ENCODE assay signal across 8 cellular contexts in the genomic region with DNA sequence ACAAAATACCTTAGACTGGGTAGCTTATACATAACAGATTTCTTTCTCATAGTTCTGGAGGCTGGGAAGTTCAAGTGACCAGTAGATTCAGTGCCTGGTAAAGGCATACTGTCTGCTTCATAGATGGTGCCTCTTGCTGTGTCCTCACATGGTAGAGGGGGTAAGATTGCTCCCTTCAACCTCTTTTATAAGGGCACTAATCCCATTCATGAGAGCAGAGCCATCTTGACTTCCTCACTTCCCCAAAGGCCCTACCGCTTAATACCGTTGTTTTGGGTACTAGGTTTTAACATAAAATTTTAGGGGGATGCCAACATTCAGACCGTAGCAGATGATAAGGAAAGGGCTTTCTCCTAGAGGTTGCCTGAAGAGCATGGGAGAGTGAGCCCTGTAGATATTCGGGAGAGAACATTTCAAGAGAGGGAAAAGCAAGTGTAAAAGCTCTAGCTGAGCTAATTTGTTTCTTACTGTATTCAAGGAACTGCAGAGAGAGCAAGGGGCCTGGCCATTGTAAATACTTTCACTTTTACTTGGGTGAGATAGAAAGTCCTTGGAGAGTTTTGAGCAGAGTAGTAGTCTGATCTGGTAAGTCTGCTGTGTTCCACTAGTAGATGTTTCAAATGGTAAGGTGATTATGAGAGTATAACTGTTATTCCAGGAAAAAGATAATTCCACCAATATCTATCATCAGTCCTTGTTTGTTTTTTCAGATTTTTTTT. TPM values are rescaled to one million over a fixed set of nuclear protein-coding genes. Genes with fewer than 3 reads are reported as not detected.
DNase-seq lines count a peak whose midpoint lies in the region; ATAC-seq and TF ChIP-seq lines count a peak whose summit lies in the region.

No MANE protein-coding gene starts in this region.

- H3K27ac Mint-ChIP-seq in IgD-negative memory B cell: peak overlapping the region; percentile 40 to 96 (median 89)
- no peak overlapping the region for H3K27ac Mint-ChIP-seq in activated CD4-positive, alpha-beta memory T cell treated with anti-CD3 and anti-CD28 coated beads, Interleukin-2, amount 10 ng/mL, durations not matched to agents 7 days and 5 days

- H3K36me3 Mint-ChIP-seq in IgD-negative memory B cell: peaks cover 4% of the 10 kb centered on the region
- peaks cover 3% of the 10 kb centered on the region for H3K36me3 Mint-ChIP-seq in activated CD4-positive, alpha-beta memory T cell treated with anti-CD3 and anti-CD28 coated beads, Interleukin-2, amount 10 ng/mL, durations not matched to agents 7 days and 5 days (ENCODE audit: low read depth)

- H3K4me1 Mint-ChIP-seq in IgD-negative memory B cell: peaks cover 34 to 48% (median 43%) of the 10 kb centered on the region in 3 donors
- H3K4me1 Mint-ChIP-seq in activated CD4-positive, alpha-beta memory T cell treated with anti-CD3 and anti-CD28 coated beads, Interleukin-2, amount 10 ng/mL, durations not matched to agents 7 days and 5 days: peaks cover 11% of the 10 kb centered on the region

- peak; percentile 96 for ATAC-seq in GM21529 (IDR thresholded peaks at IDR 0.05; ENCODE audit: unreplicated experiment)

- CTCF ChIA-PET in activated CD4-positive, alpha-beta memory T cell treated with anti-CD3 and anti-CD28 coated beads, Interleukin-2, amount 10 ng/mL, durations not matched to agents 7 days and 5 days (lab: Charles Lee): no interaction called here

- no peaks in the 10 kb centered on the region for H3K27me3 Mint-ChIP-seq in IgD-negative memory B cell
- H3K27me3 Mint-ChIP-seq in activated CD4-positive, alpha-beta memory T cell treated with anti-CD3 and anti-CD28 coated beads, Interleukin-2, amount 10 ng/mL, durations not matched to agents 7 days and 5 days: no peaks in the 10 kb centered on the region

- TF ChIP-seq CTCF in GM13977 (IDR thresholded peaks at IDR 0.05; ENCODE audit: extremely low read depth, insufficient read depth, missing control alignments): no peak

- peak; percentile 61 for DNase-seq in GM13977 (ENCODE audit: low spot score)
- peak; percentile 31 for DNase-seq in germinal center (ENCODE audit: low spot score)
- no peak for DNase-seq in NCI-H146 (lab: John Stamatoyannopoulos, UW)
- no peak for DNase-seq in DMS153 treated with DMSO at 0.1 percent for 48 hours (lab: John Stamatoyannopoulos, UW; ENCODE audit: unreplicated experiment)
- DNase-seq in activated CD4-positive, alpha-beta memory T cell treated with anti-CD3 and anti-CD28 coated beads, Interleukin-2, amount 10 ng/mL, durations not matched to agents 7 days and 5 days: no peak
- DNase-seq in SIG-M5 (lab: John Stamatoyannopoulos, UW): no peak

- H3K9me3 Mint-ChIP-seq in IgD-negative memory B cell: peaks cover 0 to 1% (median 0%) of the 10 kb centered on the region in 3 donors
- no peaks in the 10 kb centered on the region for H3K9me3 Mint-ChIP-seq in activated CD4-positive, alpha-beta memory T cell treated with anti-CD3 and anti-CD28 coated beads, Interleukin-2, amount 10 ng/mL, durations not matched to agents 7 days and 5 days

- in situ Hi-C loops in GM13977 (cut with MboI; ENCODE audit: low pct_unique_long_range_greater_than_20kb, low sequenced_read_pairs, unreplicated experiment): no loop called here

- POLR2A ChIA-PET in activated CD4-positive, alpha-beta memory T cell treated with anti-CD3 and anti-CD28 coated beads, Interleukin-2, amount 10 ng/mL, durations not matched to agents 7 days and 5 days (lab: Charles Lee): no interaction called here

- peak overlapping the region; percentile 38 to 92 (median 76) for H3K4me3 Mint-ChIP-seq in IgD-negative memory B cell
- no peak overlapping the region for H3K4me3 Mint-ChIP-seq in activated CD4-positive, alpha-beta memory T cell treated with anti-CD3 and anti-CD28 coated beads, Interleukin-2, amount 10 ng/mL, durations not matched to agents 7 days and 5 days

RNA-seq across cellular contexts. Expression of gene FRS2, which starts 27.3 kb away (rescaled TPM):
- polyA plus RNA-seq in IgD-negative memory B cell: 11.2 TPM
- total RNA-seq in activated CD4-positive, alpha-beta memory T cell treated with anti-CD3 and anti-CD28 coated beads, Interleukin-2, amount 10 ng/mL, durations not matched to agents 7 days and 5 days: 10 to 100 TPM; 12.8 to 15.1 TPM

Comparison
In these comparisons a context has a peak if more than half of its experiments do, and no peak if none do; other contexts are left out.
1. DNase-seq: peak in GM13977 (single experiment) and germinal center (single experiment); none in NCI-H146 (single experiment), DMS153 treated with DMSO at 0.1 percent for 48 hours (single experiment), activated CD4-positive, alpha-beta memory T cell treated with anti-CD3 and anti-CD28 coated beads, Interleukin-2, amount 10 ng/mL, durations not matched to agents 7 days and 5 days (single experiment) and SIG-M5 (single experiment).